ENCODE assay signal across 14 cellular contexts in the genomic region with DNA sequence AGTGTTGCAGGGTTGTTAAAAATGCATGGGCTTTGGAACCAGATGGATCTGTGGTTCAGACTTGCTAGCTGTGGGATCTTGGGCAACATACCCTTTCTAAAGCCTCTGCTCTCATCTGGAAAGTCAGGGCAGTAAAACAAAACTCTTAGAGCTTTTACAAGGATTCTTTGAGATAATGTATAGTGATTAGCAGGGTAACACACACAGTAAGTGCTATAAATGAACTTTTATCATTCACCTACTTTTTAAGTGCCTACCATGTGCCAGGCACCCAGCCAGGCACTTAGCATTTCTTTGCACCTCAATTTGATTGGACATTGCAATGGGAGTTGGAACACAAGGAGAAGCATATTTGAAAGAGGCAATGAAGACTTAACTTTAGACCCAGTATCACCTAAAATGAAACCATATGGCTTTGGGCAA.
DNase-seq lines count a peak whose midpoint lies in the region; ATAC-seq and TF ChIP-seq lines count a peak whose summit lies in the region.
"Had no signal": no experiment of that assay in that cellular context is flagged by ENCODE, and none has a peak within 500 bp of the region (broad histone marks: within the 10 kb centered on the region; RNA-seq: fewer than 3 reads in every experiment).

No MANE protein-coding gene starts in this region.

- H3K9me3 ChIP-seq in mammary epithelial cell (replicated peaks; ENCODE audit: insufficient read depth, low read length) (no peaks in the 10 kb centered on the region), skeletal muscle tissue (ENCODE audit: control insufficient read depth in 3 of 3, low read length in 3 of 3) (no peaks in the 10 kb centered on the region)
- H3K9me3 ChIP-seq: pancreas had no signal

- H3K4me1 Mint-ChIP-seq in activated CD4-positive, alpha-beta memory T cell treated with anti-CD3 and anti-CD28 coated beads, Interleukin-2, amount 10 ng/mL, durations not matched to agents 7 days and 5 days, result no peaks in the 10 kb centered on the region
- H3K4me1 Mint-ChIP-seq: activated CD4-positive, alpha-beta T cell treated with anti-CD3 and anti-CD28 coated beads, Interleukin-2, amount 10 ng/mL, durations not matched to agents 7 days and 5 days had no signal

- peak overlapping the region; percentile 65 for H2AFZ ChIP-seq in mammary epithelial cell (ENCODE audit: low read depth, low read length)

- H4K20me1 ChIP-seq in mammary epithelial cell (ENCODE audit: insufficient read depth, low read length), result no peaks in the 10 kb centered on the region

- in situ Hi-C loops in mammary epithelial cell (cut with MboI; ENCODE audit: low sequenced_read_pairs in 2 of 2), result loop anchor here in 1 of 2 donors (10.0 kb wide), 1 partner anchor 160 kb away; no protein-coding TSS in a partner anchor

- no peak overlapping the region for H3K4me3 Mint-ChIP-seq in activated CD4-positive, alpha-beta memory T cell treated with anti-CD3 and anti-CD28 coated beads, Interleukin-2, amount 10 ng/mL, durations not matched to agents 7 days and 5 days
- H3K4me3 Mint-ChIP-seq: activated CD4-positive, alpha-beta T cell treated with anti-CD3 and anti-CD28 coated beads, Interleukin-2, amount 10 ng/mL, durations not matched to agents 7 days and 5 days had no signal

- H3K27ac Mint-ChIP-seq in activated CD4-positive, alpha-beta memory T cell treated with anti-CD3 and anti-CD28 coated beads, Interleukin-2, amount 10 ng/mL, durations not matched to agents 7 days and 5 days, result no peak overlapping the region
- H3K27ac Mint-ChIP-seq: activated CD4-positive, alpha-beta T cell treated with anti-CD3 and anti-CD28 coated beads, Interleukin-2, amount 10 ng/mL, durations not matched to agents 7 days and 5 days had no signal

- no peak for TF ChIP-seq CTCF in AG10803 (conservative IDR thresholded peaks at IDR 0.05; ENCODE audit: low read length)
- no peak for TF ChIP-seq CTCF in mammary epithelial cell (conservative IDR thresholded peaks at IDR 0.05 in 1 of 2, IDR thresholded peaks at IDR 0.05 in 1 of 2; ENCODE audit: extremely low read depth in 1 of 2, insufficient read depth in 1 of 2, low read depth in 1 of 2, low read length in 2 of 2)

- H3K4me2 ChIP-seq in mammary epithelial cell (ENCODE audit: insufficient read depth, low read depth, low read length), result peak overlapping the region; percentile 70
- H3K4me2 ChIP-seq: KMS-11 had no signal

- intact Hi-C loops in mammary epithelial cell (cut with micrococcal nuclease), result no loop called here

- POLR2A ChIA-PET in activated CD4-positive, alpha-beta memory T cell treated with anti-CD3 and anti-CD28 coated beads, Interleukin-2, amount 10 ng/mL, durations not matched to agents 7 days and 5 days (lab: Charles Lee), result no interaction called here

- H3K4me1 ChIP-seq in mammary epithelial cell (ENCODE audit: insufficient read depth, low read length) (peaks cover 53% of the 10 kb centered on the region), skeletal muscle tissue (ENCODE audit: control insufficient read depth in 3 of 3, insufficient read depth in 3 of 3, low read length in 3 of 3) (peaks cover 0 to 8% (median 2%) of the 10 kb centered on the region in 3 donors)
- H3K4me1 ChIP-seq: pancreas had no signal

- no peaks in the 10 kb centered on the region for H3K36me3 Mint-ChIP-seq in activated CD4-positive, alpha-beta memory T cell treated with anti-CD3 and anti-CD28 coated beads, Interleukin-2, amount 10 ng/mL, durations not matched to agents 7 days and 5 days (ENCODE audit: low read depth)

- H3K9ac ChIP-seq in mammary epithelial cell (ENCODE audit: insufficient read depth, low read length) (peak overlapping the region; percentile 78), skeletal muscle tissue (ENCODE audit: low read depth in 1 of 3, low read length in 3 of 3) (no peak overlapping the region)
- H3K9ac ChIP-seq: KMS-11 had no signal

- BruUV-seq in mammary epithelial cell (replicated peaks; lab: Mats Ljungman, UMichigan), result no TSS peak

- ATAC-seq in HG02588 (IDR thresholded peaks at IDR 0.05; ENCODE audit: unreplicated experiment) (no peak), GM19463 (IDR thresholded peaks at IDR 0.05; ENCODE audit: unreplicated experiment) (no peak)

- dilution Hi-C loops in mammary epithelial cell (cut with HindIII; ENCODE audit: low sequenced_read_pairs), result no loop called here

- no peaks in the 10 kb centered on the region for H3K36me3 ChIP-seq in mammary epithelial cell (ENCODE audit: insufficient read depth, low read length)
- H3K36me3 ChIP-seq in skeletal muscle tissue (ENCODE audit: control insufficient read depth in 3 of 3, insufficient read depth in 3 of 3, low read length in 3 of 3), result no peaks in the 10 kb centered on the region
- H3K36me3 ChIP-seq: pancreas had no signal

- H3K27me3 Mint-ChIP-seq in activated CD4-positive, alpha-beta memory T cell treated with anti-CD3 and anti-CD28 coated beads, Interleukin-2, amount 10 ng/mL, durations not matched to agents 7 days and 5 days, result no peaks in the 10 kb centered on the region
- H3K27me3 Mint-ChIP-seq: activated CD4-positive, alpha-beta T cell treated with anti-CD3 and anti-CD28 coated beads, Interleukin-2, amount 10 ng/mL, durations not matched to agents 7 days and 5 days had no signal

- H3K4me3 ChIP-seq in AG10803 (ENCODE audit: low read length), result no peak overlapping the region
- no peak overlapping the region for H3K4me3 ChIP-seq in mammary epithelial cell (replicated peaks in 1 of 3; ENCODE audit: insufficient read depth in 1 of 3, low read depth in 2 of 3, low read length in 3 of 3)
- H3K4me3 ChIP-seq in skeletal muscle tissue (ENCODE audit: low read length in 3 of 3), result no peak overlapping the region
- H3K4me3 ChIP-seq: pancreas had no signal

- peaks cover under 1% of the 10 kb centered on the region for H3K9me3 Mint-ChIP-seq in activated CD4-positive, alpha-beta memory T cell treated with anti-CD3 and anti-CD28 coated beads, Interleukin-2, amount 10 ng/mL, durations not matched to agents 7 days and 5 days
- H3K9me3 Mint-ChIP-seq: activated CD4-positive, alpha-beta T cell treated with anti-CD3 and anti-CD28 coated beads, Interleukin-2, amount 10 ng/mL, durations not matched to agents 7 days and 5 days had no signal

- no peaks in the 10 kb centered on the region for H3K79me2 ChIP-seq in mammary epithelial cell (ENCODE audit: insufficient read depth, low read length)

- H3K27me3 ChIP-seq in mammary epithelial cell (ENCODE audit: insufficient read depth, low read length) (no peaks in the 10 kb centered on the region), skeletal muscle tissue (ENCODE audit: control insufficient read depth in 3 of 3, insufficient read depth in 3 of 3, low read length in 3 of 3) (no peaks in the 10 kb centered on the region)
- H3K27me3 ChIP-seq: pancreas had no signal

- CTCF ChIA-PET in mammary epithelial cell (lab: Charles Lee; ENCODE audit: low non-redundant PET), result no interaction called here
- CTCF ChIA-PET in activated CD4-positive, alpha-beta memory T cell treated with anti-CD3 and anti-CD28 coated beads, Interleukin-2, amount 10 ng/mL, durations not matched to agents 7 days and 5 days (lab: Charles Lee), result no interaction called here

- H3K27ac ChIP-seq in mammary epithelial cell (ENCODE audit: insufficient read depth, low read depth, low read length) (peak overlapping the region; percentile 95), skeletal muscle tissue (ENCODE audit: low read depth, low read length) (peak overlapping the region; percentile 66)
- H3K27ac ChIP-seq: KMS-11 had no signal

- peak; percentile 72 for DNase-seq in AG10803 (ENCODE audit: low read depth)
- no peak for DNase-seq in mammary epithelial cell
- DNase-seq in islet precursor cell, result peak; percentile 78
- no peak for DNase-seq in NCI-H2196 treated with DMSO at 0.1 percent for 48 hours (lab: John Stamatoyannopoulos, UW; ENCODE audit: unreplicated experiment)
- DNase-seq in activated CD4-positive, alpha-beta memory T cell treated with anti-CD3 and anti-CD28 coated beads, Interleukin-2, amount 10 ng/mL, durations not matched to agents 7 days and 5 days, result no peak
- DNase-seq: activated CD4-positive, alpha-beta T cell treated with anti-CD3 and anti-CD28 coated beads, Interleukin-2, amount 10 ng/mL, durations not matched to agents 7 days and 5 days; activated gamma-delta T cell; cerebellar nuclear complex; NCI-H2081 treated with DMSO at 0.1 percent for 48 hours had no signal

Comparison
In these comparisons a context has a peak if more than half of its experiments do, and no peak if none do; other contexts are left out.
1. DNase-seq: peak in AG10803 (single experiment) and islet precursor cell (single experiment); none in mammary epithelial cell (single experiment), NCI-H2196 treated with DMSO at 0.1 percent for 48 hours (single experiment) and activated CD4-positive, alpha-beta memory T cell treated with anti-CD3 and anti-CD28 coated beads, Interleukin-2, amount 10 ng/mL, durations not matched to agents 7 days and 5 days (single experiment).